Comparison of ENCODE assay signal across 18 cellular contexts in the genomic region with DNA sequence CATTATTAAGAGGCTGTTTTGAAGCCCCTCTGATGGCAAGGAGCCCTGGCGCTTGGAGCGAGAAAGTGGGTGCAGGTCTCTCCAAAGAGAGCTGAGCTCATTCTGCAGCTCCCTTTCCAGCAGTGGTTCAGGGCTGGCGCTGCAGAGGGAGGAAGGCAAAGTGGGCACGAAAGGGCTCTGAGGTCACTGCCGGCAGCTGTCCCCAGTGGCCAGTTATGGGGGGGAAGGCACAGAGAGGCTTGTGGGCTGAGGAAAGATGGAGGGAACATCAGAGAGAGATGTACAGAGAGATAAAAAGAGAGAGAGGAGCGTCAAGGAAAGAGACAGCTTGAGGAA.
DNase-seq lines count a peak whose midpoint lies in the region; ATAC-seq, FAIRE-seq and TF ChIP-seq lines count a peak whose summit lies in the region.
"Had no signal": no experiment of that assay in that cellular context is flagged by ENCODE, and none has a peak within 500 bp of the region (broad histone marks: within the 10 kb centered on the region; RNA-seq: fewer than 3 reads in every experiment).

No MANE protein-coding gene starts in this region.

- H3K4me1 ChIP-seq in A549 (0 out of 3 replicates have a peak, but pooled peaks cover 6% of the 10 kb centered on the region), adipocyte (ENCODE audit: control insufficient read depth, insufficient read depth, low read length) (peaks cover 22% of the 10 kb centered on the region)
- H3K4me1 ChIP-seq: colonic mucosa had no signal

- FAIRE-seq in A549 (lab: Jason Lieb, UNC), result no peak
- FAIRE-seq: TTC549 had no signal

- H3K4me1 Mint-ChIP-seq in mesothelial cell of epicardium, result peaks cover 11% of the 10 kb centered on the region
- H3K4me1 Mint-ChIP-seq: activated CD4-positive, alpha-beta memory T cell treated with anti-CD3 and anti-CD28 coated beads, Interleukin-2, amount 10 ng/mL, durations not matched to agents 7 days and 5 days had no signal

- H3K9me3 ChIP-seq in A549 (peaks cover 1% of the 10 kb centered on the region; the same call in 1 of the 3 replicates), adipocyte (ENCODE audit: control insufficient read depth, low read length) (peaks cover 3% of the 10 kb centered on the region)
- H3K9me3 ChIP-seq: colonic mucosa had no signal

- peaks cover 79% of the 10 kb centered on the region for H3K27me3 Mint-ChIP-seq in mesothelial cell of epicardium (ENCODE audit: low read depth)

- TF ChIP-seq RAD21 in A549 (conservative IDR thresholded peaks at IDR 0.05 in 1 of 2, IDR thresholded peaks at IDR 0.05 in 1 of 2), result no peak

- H3K4me3 ChIP-seq in A549 (no peak overlapping the region), adipocyte (ENCODE audit: low read length) (peak overlapping the region; percentile 80)
- H3K4me3 ChIP-seq: BLaER1 treated with 17β-estradiol and CSF1 and Interleukin-3, amounts not matched to agents 10 nM and 100 nM; colonic mucosa had no signal

- H3K4me3 Mint-ChIP-seq in mesothelial cell of epicardium, result peak overlapping the region; percentile 73
- H3K4me3 Mint-ChIP-seq: activated CD4-positive, alpha-beta memory T cell treated with anti-CD3 and anti-CD28 coated beads, Interleukin-2, amount 10 ng/mL, durations not matched to agents 7 days and 5 days; activated T-helper 17 cell treated with anti-CD3 and anti-CD28 coated beads, Interleukin-2, amount 50 U/mL, for 72 hours; memory B cell; stimulated activated naive CD8-positive, alpha-beta T cell treated with anti-CD3 and anti-CD28 coated beads, Interleukin-15, Interleukin-2, amounts not matched to agents 100 ng/mL and 50 ng/mL, for 24 hours had no signal

- WGBS in A549 (ENCODE audit: missing lambda C conversion rate), result 32% methylated on average over 6 of the region's 6 CpGs

- peaks cover 58% of the 10 kb centered on the region for H3K27me3 ChIP-seq in adipocyte (replicated peaks; ENCODE audit: control insufficient read depth, insufficient read depth, low read length)

- no peak overlapping the region for H3K27ac Mint-ChIP-seq in mesothelial cell of epicardium
- H3K27ac Mint-ChIP-seq: activated CD4-positive, alpha-beta memory T cell treated with anti-CD3 and anti-CD28 coated beads, Interleukin-2, amount 10 ng/mL, durations not matched to agents 7 days and 5 days; activated T-helper 17 cell treated with anti-CD3 and anti-CD28 coated beads, Interleukin-2, amount 50 U/mL, for 72 hours; memory B cell; stimulated activated naive CD8-positive, alpha-beta T cell treated with anti-CD3 and anti-CD28 coated beads, Interleukin-15, Interleukin-2, amounts not matched to agents 100 ng/mL and 50 ng/mL, for 24 hours had no signal

- DNase-seq in A549 (ENCODE audit: low read depth in 1 of 2, low spot score in 1 of 2) (no peak), Daoy (ENCODE audit: low read depth) (peak; percentile 39), adipocyte (ENCODE audit: low read depth) (no peak), mesothelial cell of epicardium (ENCODE audit: low spot score in 2 of 2, unreplicated experiment in 2 of 2) (no peak), COLO668 (lab: John Stamatoyannopoulos, UW; ENCODE audit: unreplicated experiment) (no peak), NCI-H2107 (lab: John Stamatoyannopoulos, UW) (no peak), amygdala (lab: John Stamatoyannopoulos, UW) (no peak)
- DNase-seq: activated CD4-positive, alpha-beta memory T cell treated with anti-CD3 and anti-CD28 coated beads, Interleukin-2, amount 10 ng/mL, durations not matched to agents 7 days and 5 days; colonic mucosa; erythroblast; NCI-H2081; spleen had no signal

- H3K36me3 ChIP-seq in adipocyte (ENCODE audit: control insufficient read depth, insufficient read depth, low read length, severe bottlenecking), result no peaks in the 10 kb centered on the region
- H3K36me3 ChIP-seq: BLaER1 treated with 17β-estradiol and CSF1 and Interleukin-3, amounts not matched to agents 10 nM and 100 nM; colonic mucosa; spleen had no signal

- CTCF ChIA-PET in A549 (lab: Yijun Ruan, JAX), result interaction anchor here (0.6 to 3.4 kb wide), 6 partner anchors 13 to 501 kb away, joined by 3 to 12 read pairs (median 4); no protein-coding TSS in a partner anchor

- no peak overlapping the region for H3K9ac ChIP-seq in adipocyte (ENCODE audit: low read length)
- H3K9ac ChIP-seq: BLaER1 treated with 17β-estradiol and CSF1 and Interleukin-3, amounts not matched to agents 10 nM and 100 nM had no signal

- TF ChIP-seq CTCF in A549 (IDR thresholded peaks at IDR 0.05) (no peak), mesothelial cell of epicardium (IDR thresholded peaks at IDR 0.05; ENCODE audit: unreplicated experiment) (no peak)

- H3K9me3 Mint-ChIP-seq in mesothelial cell of epicardium, result peaks cover 3% of the 10 kb centered on the region
- H3K9me3 Mint-ChIP-seq: activated CD4-positive, alpha-beta memory T cell treated with anti-CD3 and anti-CD28 coated beads, Interleukin-2, amount 10 ng/mL, durations not matched to agents 7 days and 5 days; stimulated activated naive CD8-positive, alpha-beta T cell treated with anti-CD3 and anti-CD28 coated beads, Interleukin-15, Interleukin-2, amounts not matched to agents 100 ng/mL and 50 ng/mL, for 24 hours had no signal

- H3K36me3 Mint-ChIP-seq in mesothelial cell of epicardium, result peaks cover under 1% of the 10 kb centered on the region
- H3K36me3 Mint-ChIP-seq: memory B cell had no signal

- no peak for TF ChIP-seq EP300 in A549 (IDR thresholded peaks at IDR 0.05)

- TF ChIP-seq POLR2A in A549 (IDR thresholded peaks at IDR 0.05; ENCODE audit: low read length), result no peak

- ATAC-seq in A549 (peak in 1 of 2 experiments; percentile 63; a peak in 3 of 6 replicates), GM18867 (IDR thresholded peaks at IDR 0.05; ENCODE audit: unreplicated experiment) (no peak)
- ATAC-seq: activated T-helper 17 cell treated with anti-CD3 and anti-CD28 coated beads, Interleukin-2, amount 50 U/mL, for 72 hours had no signal

- no peak overlapping the region for H3K27ac ChIP-seq in A549
- H3K27ac ChIP-seq: BLaER1 treated with 17β-estradiol and CSF1 and Interleukin-3, amounts not matched to agents 10 nM and 100 nM; colonic mucosa; spleen had no signal

- peak overlapping the region; percentile 56; the same call in 2 of the 3 replicates for H3K4me2 ChIP-seq in A549

- POLR2A ChIA-PET in A549 (lab: Yijun Ruan, JAX), result no interaction called here

TF ChIP-seq in A549, 52 proteins besides CTCF, POLR2A, EP300 and RAD21:
- TF ChIP-seq CHD2 (IDR thresholded peaks at IDR 0.05; ENCODE audit: low read length, partially characterized antibody), result no peak
- no peak for TF ChIP-seq ZNF302 (CRISPR knock-in tag; IDR thresholded peaks at IDR 0.05)
- TF ChIP-seq, protein P1, sequence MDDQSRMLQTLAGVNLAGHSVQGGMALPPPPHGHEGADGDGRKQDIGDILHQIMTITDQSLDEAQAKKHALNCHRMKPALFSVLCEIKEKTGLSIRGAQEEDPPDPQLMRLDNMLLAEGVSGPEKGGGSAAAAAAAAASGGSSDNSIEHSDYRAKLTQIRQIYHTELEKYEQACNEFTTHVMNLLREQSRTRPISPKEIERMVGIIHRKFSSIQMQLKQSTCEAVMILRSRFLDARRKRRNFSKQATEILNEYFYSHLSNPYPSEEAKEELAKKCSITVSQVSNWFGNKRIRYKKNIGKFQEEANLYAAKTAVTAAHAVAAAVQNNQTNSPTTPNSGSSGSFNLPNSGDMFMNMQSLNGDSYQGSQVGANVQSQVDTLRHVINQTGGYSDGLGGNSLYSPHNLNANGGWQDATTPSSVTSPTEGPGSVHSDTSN (IDR thresholded peaks at IDR 0.05), result no peak
- no peak for TF ChIP-seq CBX2 (IDR thresholded peaks at IDR 0.05; ENCODE audit: borderline replicate concordance, low read depth)
- no peak for TF ChIP-seq EHMT2 (IDR thresholded peaks at IDR 0.05; ENCODE audit: low read depth)
- TF ChIP-seq HDAC2 (IDR thresholded peaks at IDR 0.05), result no peak
- TF ChIP-seq, protein P2, sequence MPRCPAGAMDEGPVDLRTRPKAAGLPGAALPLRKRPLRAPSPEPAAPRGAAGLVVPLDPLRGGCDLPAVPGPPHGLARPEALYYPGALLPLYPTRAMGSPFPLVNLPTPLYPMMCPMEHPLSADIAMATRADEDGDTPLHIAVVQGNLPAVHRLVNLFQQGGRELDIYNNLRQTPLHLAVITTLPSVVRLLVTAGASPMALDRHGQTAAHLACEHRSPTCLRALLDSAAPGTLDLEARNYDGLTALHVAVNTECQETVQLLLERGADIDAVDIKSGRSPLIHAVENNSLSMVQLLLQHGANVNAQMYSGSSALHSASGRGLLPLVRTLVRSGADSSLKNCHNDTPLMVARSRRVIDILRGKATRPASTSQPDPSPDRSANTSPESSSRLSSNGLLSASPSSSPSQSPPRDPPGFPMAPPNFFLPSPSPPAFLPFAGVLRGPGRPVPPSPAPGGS (IDR thresholded peaks at IDR 0.05), result no peak
- no peak for TF ChIP-seq FOSL2 (IDR thresholded peaks at IDR 0.05)
- no peak for TF ChIP-seq FOSL2 (CRISPR knock-in tag; IDR thresholded peaks at IDR 0.05)
- TF ChIP-seq, protein P3, sequence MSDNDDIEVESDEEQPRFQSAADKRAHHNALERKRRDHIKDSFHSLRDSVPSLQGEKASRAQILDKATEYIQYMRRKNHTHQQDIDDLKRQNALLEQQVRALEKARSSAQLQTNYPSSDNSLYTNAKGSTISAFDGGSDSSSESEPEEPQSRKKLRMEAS (IDR thresholded peaks at IDR 0.05), result no peak
- TF ChIP-seq SMC3 (IDR thresholded peaks at IDR 0.05), result no peak
- TF ChIP-seq KDM5A (IDR thresholded peaks at IDR 0.05), result no peak
- TF ChIP-seq NPAS2 (CRISPR knock-in tag; IDR thresholded peaks at IDR 0.05; ENCODE audit: borderline replicate concordance), result no peak
- no peak for TF ChIP-seq RCOR1 (IDR thresholded peaks at IDR 0.05; ENCODE audit: low read depth, low read length)
- TF ChIP-seq NR3C1 (IDR thresholded peaks at IDR 0.05), result no peak
- TF ChIP-seq PHF8 (IDR thresholded peaks at IDR 0.05; ENCODE audit: borderline replicate concordance, low read depth), result no peak
- no peak for TF ChIP-seq MYC (IDR thresholded peaks at IDR 0.05; ENCODE audit: borderline replicate concordance, low read length)
